ENCODE assay signal across 22 cellular contexts in the genomic region with DNA sequence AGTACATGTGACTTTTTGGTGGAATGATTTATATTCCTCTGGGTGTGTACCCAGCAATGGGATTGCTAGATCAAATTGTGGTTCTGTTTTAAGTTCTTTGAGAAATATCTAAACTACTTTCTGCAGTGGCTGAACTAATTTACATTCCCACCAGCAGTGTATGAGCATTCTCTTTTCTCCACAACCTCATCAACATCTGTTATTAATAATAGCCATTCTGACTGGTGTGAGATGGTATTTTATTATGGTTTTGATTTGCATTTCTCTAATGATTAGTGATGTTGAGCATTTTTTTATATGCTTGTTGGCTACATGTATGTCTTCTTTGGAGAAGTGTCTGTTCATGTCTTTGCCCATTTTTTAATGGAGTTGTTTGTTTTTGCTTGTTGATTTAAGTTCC.
A peak's percentile ranks its signal among the peaks of the same experiment; 100 is the strongest.
DNase-seq lines count a peak whose midpoint lies in the region; ATAC-seq and TF ChIP-seq lines count a peak whose summit lies in the region.
"Had no signal": no experiment of that assay in that cellular context is flagged by ENCODE, and none has a peak within 500 bp of the region (broad histone marks: within the 10 kb centered on the region; RNA-seq: fewer than 3 reads in every experiment).

No MANE protein-coding gene starts in this region.

- TF ChIP-seq EP300 in SK-N-SH (IDR thresholded peaks at IDR 0.05; ENCODE audit: borderline replicate concordance in 1 of 2, low read depth in 1 of 2, low read length in 1 of 2): no peak

- H3K27me3 ChIP-seq in SK-N-SH (ENCODE audit: insufficient read depth): no peaks in the 10 kb centered on the region
- H3K27me3 ChIP-seq: Peyer's patch, SJSA1 had no signal

- ATAC-seq in HG03108 (IDR thresholded peaks at IDR 0.05; ENCODE audit: unreplicated experiment): no peak
- ATAC-seq: GM12878, GM23338 had no signal

- no peak overlapping the region for H3K27ac ChIP-seq in SK-N-SH (ENCODE audit: low read depth in 2 of 2, low read length in 1 of 2)
- H3K27ac ChIP-seq: KMS-11, Peyer's patch, SJSA1 had no signal

- POLR2A ChIA-PET in SK-N-SH (lab: Yijun Ruan, JAX): no interaction called here

- H3K4me3 ChIP-seq in AG09309 (ENCODE audit: control insufficient read depth, low read depth, low read length) (no peak overlapping the region), SK-N-SH (ENCODE audit: low read depth in 2 of 2, low read length in 1 of 2) (no peak overlapping the region)
- H3K4me3 ChIP-seq: GM12878, GM23338, HAP-1, Peyer's patch, SJSA1 had no signal

- H3K4me1 ChIP-seq in SK-N-SH (ENCODE audit: control insufficient read depth in 1 of 2, insufficient read depth in 2 of 2, low read depth in 1 of 2, low read length in 1 of 2): no peaks in the 10 kb centered on the region
- H3K4me1 ChIP-seq: HAP-1, Peyer's patch, SJSA1 had no signal

- TF ChIP-seq CTCF in AG09309 (IDR thresholded peaks at IDR 0.05; ENCODE audit: control insufficient read depth, insufficient read depth, low read depth, low read length, missing control alignments): no peak
- TF ChIP-seq CTCF in SK-N-SH (IDR thresholded peaks at IDR 0.05): no peak

- no peaks in the 10 kb centered on the region for H3K9me3 ChIP-seq in SK-N-SH
- H3K9me3 ChIP-seq: HAP-1, Peyer's patch, SJSA1 had no signal

- no peak overlapping the region for H2AFZ ChIP-seq in SK-N-SH (ENCODE audit: low read depth)
- H2AFZ ChIP-seq: GM23338 had no signal

- H3K4me2 ChIP-seq in SK-N-SH: no peak overlapping the region
- H3K4me2 ChIP-seq: GM23338, KMS-11 had no signal

- no peaks in the 10 kb centered on the region for H4K20me1 ChIP-seq in SK-N-SH (ENCODE audit: insufficient read depth)

- CTCF ChIA-PET in SK-N-SH (lab: Yijun Ruan, JAX): no interaction called here

- no peaks in the 10 kb centered on the region for H3F3A ChIP-seq in SK-N-SH (replicated peaks; ENCODE audit: insufficient read depth)

- no peaks in the 10 kb centered on the region for H3K9me2 ChIP-seq in SK-N-SH

- no peak overlapping the region for H3K9ac ChIP-seq in SK-N-SH
- H3K9ac ChIP-seq: KMS-11 had no signal

- TF ChIP-seq RAD21 in SK-N-SH (IDR thresholded peaks at IDR 0.05; ENCODE audit: low read length): no peak

- DNase-seq in AG09309 (ENCODE audit: low read depth): peak; percentile 20
- peak; percentile 43 for DNase-seq in GM04503 (ENCODE audit: low read depth)
- DNase-seq in SK-N-SH: no peak
- peak; percentile 81 for DNase-seq in fibroblast of peridontal ligament (ENCODE audit: extremely low read depth)
- no peak for DNase-seq in stimulated activated naive CD4-positive, alpha-beta T cell treated with Interleukin-2 at 50 U/mL for 16 hours (lab: John Stamatoyannopoulos, UW)
- no peak for DNase-seq in stimulated activated CD4-positive, alpha-beta T cell treated with anti-CD3 and anti-CD28 coated beads, Interleukin-4, amount 100 ng/mL, for 4 hours
- DNase-seq: 8988T; DMS53; IMR-90; NCI-H1105; NCI-H2029 treated with DMSO at 0.1 percent for 48 hours; NCI-H345; NCI-H524; NCI-H774; NK-92 treated with Interleukin-12 subunit alpha and Interleukin-12 subunit beta, amount 100 ng/mL, for 24 hours; Peyer's patch had no signal

- no peaks in the 10 kb centered on the region for H3K36me3 ChIP-seq in SK-N-SH (replicated peaks in 1 of 2; ENCODE audit: control insufficient read depth in 1 of 2, insufficient read depth in 2 of 2, low read length in 1 of 2)
- H3K36me3 ChIP-seq: HAP-1, Peyer's patch, SJSA1 had no signal

- no peaks in the 10 kb centered on the region for H3K79me2 ChIP-seq in SK-N-SH (ENCODE audit: insufficient read depth)

TF ChIP-seq in SK-N-SH, 30 proteins besides CTCF, POLR2A, EP300 and RAD21:
- TF ChIP-seq MXI1 (IDR thresholded peaks at IDR 0.05; ENCODE audit: low read depth, low read length): no peak
- TF ChIP-seq, protein P1, sequence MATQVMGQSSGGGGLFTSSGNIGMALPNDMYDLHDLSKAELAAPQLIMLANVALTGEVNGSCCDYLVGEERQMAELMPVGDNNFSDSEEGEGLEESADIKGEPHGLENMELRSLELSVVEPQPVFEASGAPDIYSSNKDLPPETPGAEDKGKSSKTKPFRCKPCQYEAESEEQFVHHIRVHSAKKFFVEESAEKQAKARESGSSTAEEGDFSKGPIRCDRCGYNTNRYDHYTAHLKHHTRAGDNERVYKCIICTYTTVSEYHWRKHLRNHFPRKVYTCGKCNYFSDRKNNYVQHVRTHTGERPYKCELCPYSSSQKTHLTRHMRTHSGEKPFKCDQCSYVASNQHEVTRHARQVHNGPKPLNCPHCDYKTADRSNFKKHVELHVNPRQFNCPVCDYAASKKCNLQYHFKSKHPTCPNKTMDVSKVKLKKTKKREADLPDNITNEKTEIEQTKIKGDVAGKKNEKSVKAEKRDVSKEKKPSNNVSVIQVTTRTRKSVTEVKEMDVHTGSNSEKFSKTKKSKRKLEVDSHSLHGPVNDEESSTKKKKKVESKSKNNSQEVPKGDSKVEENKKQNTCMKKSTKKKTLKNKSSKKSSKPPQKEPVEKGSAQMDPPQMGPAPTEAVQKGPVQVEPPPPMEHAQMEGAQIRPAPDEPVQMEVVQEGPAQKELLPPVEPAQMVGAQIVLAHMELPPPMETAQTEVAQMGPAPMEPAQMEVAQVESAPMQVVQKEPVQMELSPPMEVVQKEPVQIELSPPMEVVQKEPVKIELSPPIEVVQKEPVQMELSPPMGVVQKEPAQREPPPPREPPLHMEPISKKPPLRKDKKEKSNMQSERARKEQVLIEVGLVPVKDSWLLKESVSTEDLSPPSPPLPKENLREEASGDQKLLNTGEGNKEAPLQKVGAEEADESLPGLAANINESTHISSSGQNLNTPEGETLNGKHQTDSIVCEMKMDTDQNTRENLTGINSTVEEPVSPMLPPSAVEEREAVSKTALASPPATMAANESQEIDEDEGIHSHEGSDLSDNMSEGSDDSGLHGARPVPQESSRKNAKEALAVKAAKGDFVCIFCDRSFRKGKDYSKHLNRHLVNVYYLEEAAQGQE (IDR thresholded peaks at IDR 0.05; ENCODE audit: low read depth, low read length): no peak
- TF ChIP-seq FOSL2 (IDR thresholded peaks at IDR 0.05; ENCODE audit: borderline replicate concordance, low read depth): no peak
- TF ChIP-seq, protein P2, sequence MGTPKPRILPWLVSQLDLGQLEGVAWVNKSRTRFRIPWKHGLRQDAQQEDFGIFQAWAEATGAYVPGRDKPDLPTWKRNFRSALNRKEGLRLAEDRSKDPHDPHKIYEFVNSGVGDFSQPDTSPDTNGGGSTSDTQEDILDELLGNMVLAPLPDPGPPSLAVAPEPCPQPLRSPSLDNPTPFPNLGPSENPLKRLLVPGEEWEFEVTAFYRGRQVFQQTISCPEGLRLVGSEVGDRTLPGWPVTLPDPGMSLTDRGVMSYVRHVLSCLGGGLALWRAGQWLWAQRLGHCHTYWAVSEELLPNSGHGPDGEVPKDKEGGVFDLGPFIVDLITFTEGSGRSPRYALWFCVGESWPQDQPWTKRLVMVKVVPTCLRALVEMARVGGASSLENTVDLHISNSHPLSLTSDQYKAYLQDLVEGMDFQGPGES (IDR thresholded peaks at IDR 0.05; ENCODE audit: low read depth, low read length): no peak
- TF ChIP-seq FOXM1 (IDR thresholded peaks at IDR 0.05; ENCODE audit: low read depth): no peak
- TF ChIP-seq, protein P3, sequence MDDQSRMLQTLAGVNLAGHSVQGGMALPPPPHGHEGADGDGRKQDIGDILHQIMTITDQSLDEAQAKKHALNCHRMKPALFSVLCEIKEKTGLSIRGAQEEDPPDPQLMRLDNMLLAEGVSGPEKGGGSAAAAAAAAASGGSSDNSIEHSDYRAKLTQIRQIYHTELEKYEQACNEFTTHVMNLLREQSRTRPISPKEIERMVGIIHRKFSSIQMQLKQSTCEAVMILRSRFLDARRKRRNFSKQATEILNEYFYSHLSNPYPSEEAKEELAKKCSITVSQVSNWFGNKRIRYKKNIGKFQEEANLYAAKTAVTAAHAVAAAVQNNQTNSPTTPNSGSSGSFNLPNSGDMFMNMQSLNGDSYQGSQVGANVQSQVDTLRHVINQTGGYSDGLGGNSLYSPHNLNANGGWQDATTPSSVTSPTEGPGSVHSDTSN (IDR thresholded peaks at IDR 0.05): peak; percentile 61
- TF ChIP-seq GATA2 (CRISPR knock-in tag; IDR thresholded peaks at IDR 0.05): no peak
- TF ChIP-seq, protein P4, sequence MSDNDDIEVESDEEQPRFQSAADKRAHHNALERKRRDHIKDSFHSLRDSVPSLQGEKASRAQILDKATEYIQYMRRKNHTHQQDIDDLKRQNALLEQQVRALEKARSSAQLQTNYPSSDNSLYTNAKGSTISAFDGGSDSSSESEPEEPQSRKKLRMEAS (IDR thresholded peaks at IDR 0.05; ENCODE audit: low read depth): no peak
- TF ChIP-seq SIN3A (IDR thresholded peaks at IDR 0.05; ENCODE audit: borderline replicate concordance, low read depth, low read length): no peak
- no peak for TF ChIP-seq EZH2phosphoT487 (IDR thresholded peaks at IDR 0.05; ENCODE audit: borderline replicate concordance, low read depth)
- TF ChIP-seq, protein P5, sequence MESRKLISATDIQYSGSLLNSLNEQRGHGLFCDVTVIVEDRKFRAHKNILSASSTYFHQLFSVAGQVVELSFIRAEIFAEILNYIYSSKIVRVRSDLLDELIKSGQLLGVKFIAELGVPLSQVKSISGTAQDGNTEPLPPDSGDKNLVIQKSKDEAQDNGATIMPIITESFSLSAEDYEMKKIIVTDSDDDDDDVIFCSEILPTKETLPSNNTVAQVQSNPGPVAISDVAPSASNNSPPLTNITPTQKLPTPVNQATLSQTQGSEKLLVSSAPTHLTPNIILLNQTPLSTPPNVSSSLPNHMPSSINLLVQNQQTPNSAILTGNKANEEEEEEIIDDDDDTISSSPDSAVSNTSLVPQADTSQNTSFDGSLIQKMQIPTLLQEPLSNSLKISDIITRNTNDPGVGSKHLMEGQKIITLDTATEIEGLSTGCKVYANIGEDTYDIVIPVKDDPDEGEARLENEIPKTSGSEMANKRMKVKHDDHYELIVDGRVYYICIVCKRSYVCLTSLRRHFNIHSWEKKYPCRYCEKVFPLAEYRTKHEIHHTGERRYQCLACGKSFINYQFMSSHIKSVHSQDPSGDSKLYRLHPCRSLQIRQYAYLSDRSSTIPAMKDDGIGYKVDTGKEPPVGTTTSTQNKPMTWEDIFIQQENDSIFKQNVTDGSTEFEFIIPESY (IDR thresholded peaks at IDR 0.05; ENCODE audit: borderline replicate concordance, low read depth): no peak
- peak; percentile 83 for TF ChIP-seq TCF12 (IDR thresholded peaks at IDR 0.05)
- TF ChIP-seq TEAD4 (IDR thresholded peaks at IDR 0.05; ENCODE audit: borderline replicate concordance, insufficient read depth): 0 out of 2 replicates have a peak, but pooled peaks have one; percentile 10
- no peak for TF ChIP-seq JUND (IDR thresholded peaks at IDR 0.05)

Comparison
In these comparisons a context has a peak if more than half of its experiments do, and no peak if none do; other contexts are left out.
1. DNase-seq: peak in AG09309 (single experiment), GM04503 (single experiment) and fibroblast of peridontal ligament (single experiment); none in SK-N-SH (single experiment), stimulated activated naive CD4-positive, alpha-beta T cell treated with Interleukin-2 at 50 U/mL for 16 hours (single experiment) and stimulated activated CD4-positive, alpha-beta T cell treated with anti-CD3 and anti-CD28 coated beads, Interleukin-4, amount 100 ng/mL, for 4 hours (0 of 2).